18 cellular contexts compared by ENCODE assay signal in the genomic region with DNA sequence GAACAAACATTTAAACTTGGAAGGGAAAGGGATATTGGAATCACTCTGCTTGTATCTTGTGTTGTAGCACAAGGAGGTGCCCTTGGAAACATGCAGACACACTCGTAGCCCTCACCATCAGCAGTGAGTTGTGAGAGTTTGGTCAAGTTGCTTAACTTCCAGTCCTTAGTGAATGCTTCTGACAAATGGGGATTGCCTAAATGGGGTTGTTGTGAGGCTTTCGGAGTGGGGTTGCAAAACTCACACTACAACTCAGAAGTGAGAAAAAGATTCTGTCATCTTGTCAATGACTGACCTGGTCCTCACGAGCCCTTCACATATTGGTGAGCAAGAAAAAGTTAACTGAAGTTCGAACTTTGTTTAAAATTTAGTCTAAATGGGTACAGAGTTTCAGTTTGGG. TPM values are rescaled to one million over a fixed set of nuclear protein-coding genes. Genes with fewer than 3 reads are reported as not detected.
DNase-seq lines count a peak whose midpoint lies in the region; ATAC-seq and TF ChIP-seq lines count a peak whose summit lies in the region.
"Had no signal": no experiment of that assay in that cellular context is flagged by ENCODE, and none has a peak within 500 bp of the region (broad histone marks: within the 10 kb centered on the region; RNA-seq: fewer than 3 reads in every experiment).

No MANE protein-coding gene starts in this region.

- peaks cover 6% of the 10 kb centered on the region for H3K9me3 Mint-ChIP-seq in Calu3 (ENCODE audit: low read depth, unreplicated experiment)
- peaks cover 8% of the 10 kb centered on the region for H3K9me3 Mint-ChIP-seq in activated T-helper 1 cell treated with anti-CD3 and anti-CD28 coated beads, Interleukin-12 subunit alpha, Interleukin-12 subunit beta, Interleukin-2, Interleukin-4 antibody, amounts not matched to agents 30 ng/mL and 10 ng/mL and 1 ng/mL, durations not matched to agents 14 hours and 24 hours and 36 hours

- H3K27me3 Mint-ChIP-seq in Calu3 (ENCODE audit: unreplicated experiment), result no peaks in the 10 kb centered on the region
- no peaks in the 10 kb centered on the region for H3K27me3 Mint-ChIP-seq in activated T-helper 1 cell treated with anti-CD3 and anti-CD28 coated beads, Interleukin-12 subunit alpha, Interleukin-12 subunit beta, Interleukin-2, Interleukin-4 antibody, amounts not matched to agents 30 ng/mL and 10 ng/mL and 1 ng/mL, durations not matched to agents 14 hours and 24 hours and 36 hours (ENCODE audit: insufficient read depth)
- H3K27me3 Mint-ChIP-seq: activated naive CD8-positive, alpha-beta T cell; CD4-positive, alpha-beta memory T cell had no signal

- in situ Hi-C loops in mammary epithelial cell (cut with MboI; ENCODE audit: low sequenced_read_pairs in 2 of 2), result no loop called here

- BruUV-seq in Calu3 (replicated peaks; lab: Mats Ljungman, UMichigan) (no TSS peak), mammary epithelial cell (replicated peaks; lab: Mats Ljungman, UMichigan) (no TSS peak)

- peak in 2 of 4 donors; percentile 25 to 33 for ATAC-seq in psoas muscle
- ATAC-seq: gastroesophageal sphincter had no signal

- peak overlapping the region; percentile 47 for H3K27ac ChIP-seq in mammary epithelial cell (ENCODE audit: insufficient read depth, low read depth, low read length)
- H3K27ac ChIP-seq in psoas muscle, result peak overlapping the region; percentile 80
- H3K27ac ChIP-seq: gastroesophageal sphincter, neural progenitor cell had no signal

- H3K36me3 Mint-ChIP-seq in Calu3 (ENCODE audit: insufficient read depth, unreplicated experiment), result peaks cover 40% of the 10 kb centered on the region
- peaks cover 30% of the 10 kb centered on the region for H3K36me3 Mint-ChIP-seq in activated T-helper 1 cell treated with anti-CD3 and anti-CD28 coated beads, Interleukin-12 subunit alpha, Interleukin-12 subunit beta, Interleukin-2, Interleukin-4 antibody, amounts not matched to agents 30 ng/mL and 10 ng/mL and 1 ng/mL, durations not matched to agents 14 hours and 24 hours and 36 hours (ENCODE audit: low read depth)

- no peak overlapping the region for H3K4me2 ChIP-seq in mammary epithelial cell (ENCODE audit: insufficient read depth, low read depth, low read length)
- H3K4me2 ChIP-seq: neural progenitor cell had no signal

- 89% methylated on average over 4 of the region's 4 CpGs for WGBS in mammary epithelial cell (ENCODE audit: low coverage, missing lambda C conversion rate)
- 74 to 81% (median 79%) methylated on average over 4 of the region's 4 CpGs for WGBS in psoas muscle, 3 donors

- no peak overlapping the region for H2AFZ ChIP-seq in mammary epithelial cell (ENCODE audit: low read depth, low read length)
- H2AFZ ChIP-seq: neural progenitor cell had no signal

- H3K4me3 ChIP-seq in mammary epithelial cell (replicated peaks in 1 of 3; ENCODE audit: insufficient read depth in 1 of 3, low read depth in 2 of 3, low read length in 3 of 3) (no peak overlapping the region), psoas muscle (no peak overlapping the region)
- H3K4me3 ChIP-seq: gastroesophageal sphincter, MG63, neural progenitor cell, thoracic aorta had no signal

- H3K27me3 ChIP-seq in mammary epithelial cell (ENCODE audit: insufficient read depth, low read length), result no peaks in the 10 kb centered on the region
- no peaks in the 10 kb centered on the region for H3K27me3 ChIP-seq in psoas muscle (ENCODE audit: insufficient read depth in 3 of 3, low read length in 2 of 3)
- H3K27me3 ChIP-seq: gastroesophageal sphincter, MG63, neural progenitor cell had no signal

- H3K9ac ChIP-seq in mammary epithelial cell (ENCODE audit: insufficient read depth, low read length), result no peak overlapping the region
- H3K9ac ChIP-seq: neural progenitor cell had no signal

- intact Hi-C loops in Calu3 (cut with micrococcal nuclease; ENCODE audit: unreplicated experiment), result no loop called here
- intact Hi-C loops in mammary epithelial cell (cut with micrococcal nuclease), result loop anchor here (2.0 kb wide), 2 partner anchors 30 to 54 kb away; a partner anchor contains a TSS
- intact Hi-C loops in psoas muscle (cut with DNase I), result no loop called here
- intact Hi-C loops in activated T-helper 1 cell treated with anti-CD3 and anti-CD28 coated beads, Interleukin-12 subunit alpha, Interleukin-12 subunit beta, Interleukin-2, Interleukin-4 antibody, amounts not matched to agents 30 ng/mL and 10 ng/mL and 1 ng/mL, durations not matched to agents 14 hours and 24 hours and 36 hours (cut with micrococcal nuclease), result no loop called here

- no peaks in the 10 kb centered on the region for H4K20me1 ChIP-seq in mammary epithelial cell (ENCODE audit: insufficient read depth, low read length)

- H3K4me1 ChIP-seq in mammary epithelial cell (ENCODE audit: insufficient read depth, low read length), result peaks cover 11% of the 10 kb centered on the region
- H3K4me1 ChIP-seq in psoas muscle, result peaks cover 11% of the 10 kb centered on the region
- H3K4me1 ChIP-seq: gastroesophageal sphincter, neural progenitor cell had no signal

- dilution Hi-C loops in mammary epithelial cell (cut with HindIII; ENCODE audit: low sequenced_read_pairs), result no loop called here

- CTCF ChIA-PET in Calu3 (lab: Charles Lee) (no interaction called here), mammary epithelial cell (lab: Charles Lee; ENCODE audit: low non-redundant PET) (no interaction called here)

- peak overlapping the region; percentile 73 for H3K27ac Mint-ChIP-seq in Calu3 (ENCODE audit: unreplicated experiment)
- no peak overlapping the region for H3K27ac Mint-ChIP-seq in activated T-helper 1 cell treated with anti-CD3 and anti-CD28 coated beads, Interleukin-12 subunit alpha, Interleukin-12 subunit beta, Interleukin-2, Interleukin-4 antibody, amounts not matched to agents 30 ng/mL and 10 ng/mL and 1 ng/mL, durations not matched to agents 14 hours and 24 hours and 36 hours
- H3K27ac Mint-ChIP-seq: activated naive CD8-positive, alpha-beta T cell; CD4-positive, alpha-beta memory T cell; neural progenitor cell had no signal

- TF ChIP-seq CTCF in Calu3 (IDR thresholded peaks at IDR 0.05; ENCODE audit: unreplicated experiment) (no peak), mammary epithelial cell (conservative IDR thresholded peaks at IDR 0.05 in 1 of 2, IDR thresholded peaks at IDR 0.05 in 1 of 2; ENCODE audit: extremely low read depth in 1 of 2, insufficient read depth in 1 of 2, low read depth in 1 of 2, low read length in 2 of 2) (no peak), psoas muscle (IDR thresholded peaks at IDR 0.05) (no peak)

- no peaks in the 10 kb centered on the region for H3K36me3 ChIP-seq in mammary epithelial cell (ENCODE audit: insufficient read depth, low read length)
- H3K36me3 ChIP-seq in psoas muscle (ENCODE audit: insufficient read depth in 1 of 2, low read depth in 1 of 2), result no peaks in the 10 kb centered on the region
- H3K36me3 ChIP-seq: gastroesophageal sphincter, MG63, neural progenitor cell, thoracic aorta had no signal

- DNase-seq in Calu3, result no peak
- peak; percentile 13 for DNase-seq in NOMO-1 treated with DMSO at 0.1 percent for 48 hours (lab: John Stamatoyannopoulos, UW; ENCODE audit: unreplicated experiment)
- no peak for DNase-seq in mammary epithelial cell
- no peak for DNase-seq in psoas muscle
- DNase-seq in activated T-helper 1 cell treated with anti-CD3 and anti-CD28 coated beads, Interleukin-12 subunit alpha, Interleukin-12 subunit beta, Interleukin-2, Interleukin-4 antibody, amounts not matched to agents 30 ng/mL and 10 ng/mL and 1 ng/mL, durations not matched to agents 14 hours and 24 hours and 36 hours (ENCODE audit: low spot score), result no peak
- no peak for DNase-seq in GF-D8 (lab: John Stamatoyannopoulos, UW)
- DNase-seq in NCI-H1417 (lab: John Stamatoyannopoulos, UW), result no peak
- DNase-seq: CD4-positive, alpha-beta memory T cell; effector memory CD4-positive, alpha-beta T cell; NCI-H2081 treated with DMSO at 0.1 percent for 48 hours; NCI-H524 treated with DMSO at 0.1 percent for 48 hours; right cardiac atrium; stimulated activated CD4-positive, alpha-beta T cell treated with anti-CD3 and anti-CD28 coated beads, Interleukin-2, amount 100 ng/mL, for 24 hours had no signal

- H3K9me3 ChIP-seq in mammary epithelial cell (replicated peaks; ENCODE audit: insufficient read depth, low read length) (no peaks in the 10 kb centered on the region), psoas muscle (no peaks in the 10 kb centered on the region)
- H3K9me3 ChIP-seq: gastroesophageal sphincter, MG63, thoracic aorta had no signal

- H3K4me3 Mint-ChIP-seq in Calu3 (ENCODE audit: low read depth, unreplicated experiment), result no peak overlapping the region
- no peak overlapping the region for H3K4me3 Mint-ChIP-seq in activated T-helper 1 cell treated with anti-CD3 and anti-CD28 coated beads, Interleukin-12 subunit alpha, Interleukin-12 subunit beta, Interleukin-2, Interleukin-4 antibody, amounts not matched to agents 30 ng/mL and 10 ng/mL and 1 ng/mL, durations not matched to agents 14 hours and 24 hours and 36 hours
- H3K4me3 Mint-ChIP-seq: activated naive CD8-positive, alpha-beta T cell; neural progenitor cell had no signal

- H3K79me2 ChIP-seq in mammary epithelial cell (ENCODE audit: insufficient read depth, low read length), result no peaks in the 10 kb centered on the region

- H3K4me1 Mint-ChIP-seq in Calu3 (ENCODE audit: low read depth, unreplicated experiment), result peaks cover 35% of the 10 kb centered on the region
- H3K4me1 Mint-ChIP-seq in activated T-helper 1 cell treated with anti-CD3 and anti-CD28 coated beads, Interleukin-12 subunit alpha, Interleukin-12 subunit beta, Interleukin-2, Interleukin-4 antibody, amounts not matched to agents 30 ng/mL and 10 ng/mL and 1 ng/mL, durations not matched to agents 14 hours and 24 hours and 36 hours (ENCODE audit: low read depth), result peaks cover 17% of the 10 kb centered on the region
- H3K4me1 Mint-ChIP-seq: CD4-positive, alpha-beta memory T cell; neural progenitor cell had no signal

RNA-seq across cellular contexts. Expression of a gene that starts 29.0 kb away (rescaled TPM):
- total RNA-seq in Calu3 (2022) (9.4 and 11.9 TPM in 2 replicates), mammary epithelial cell (10 to 100 TPM; 76.8 to 95.6 TPM), psoas muscle (10 to 100 TPM; 10.9 to 32.1 (median 16.0) TPM)
- polyA plus RNA-seq in mammary epithelial cell (56.3 TPM), psoas muscle (10 to 100 TPM in 1 of 3 donors, 1 to 10 TPM in 2; 4.9 to 30.7 (median 8.3) TPM)
- 84.2 TPM for polyA minus RNA-seq in mammary epithelial cell
- 10.6 and 11.0 TPM in 2 replicates for total RNA-seq in activated T-helper 1 cell treated with anti-CD3 and anti-CD28 coated beads, Interleukin-12 subunit alpha, Interleukin-12 subunit beta, Interleukin-2, Interleukin-4 antibody, amounts not matched to agents 30 ng/mL and 10 ng/mL and 1 ng/mL, durations not matched to agents 14 hours and 24 hours and 36 hours
